Comparison of ENCODE assay signal across 8 cellular contexts in genomic region chr3:155995525-155996370, GRCh38.
DNase-seq lines count a peak whose midpoint lies in the region; ATAC-seq, FAIRE-seq and TF ChIP-seq lines count a peak whose summit lies in the region.

No MANE protein-coding gene starts in this region.

- H3K4me3 ChIP-seq in Loucy (ENCODE audit: low read length, poor library complexity, severe bottlenecking) (no peak overlapping the region), fibroblast of villous mesenchyme (ENCODE audit: low read depth, low read length) (no peak overlapping the region)

- H3K4me2 ChIP-seq in Loucy (ENCODE audit: low read depth, low read length, poor library complexity, severe bottlenecking), result peak overlapping the region; percentile 37

- DNase-seq in SHP77 treated with DMSO at 0.1 percent for 48 hours (lab: John Stamatoyannopoulos, UW), result peak; percentile 34
- peak; percentile 64 for DNase-seq in fibroblast of villous mesenchyme (ENCODE audit: low read depth)
- DNase-seq in activated T-cell treated with anti-CD3 and anti-CD28 coated beads, Interleukin-2, amount 50 U/mL, for 4 hours, result no peak
- DNase-seq in GOT3 (lab: John Stamatoyannopoulos, UW), result no peak
- DNase-seq in stimulated activated CD4-positive, alpha-beta T cell treated with anti-CD3 and anti-CD28 coated beads, Interleukin-12 subunit alpha, Interleukin-12 subunit beta, amount 100 ng/mL, for 4 hours, result no peak

- H3K4me3 Mint-ChIP-seq in activated T-cell treated with anti-CD3 and anti-CD28 coated beads, Interleukin-2, amount 50 U/mL, for 4 hours, result no peak overlapping the region

- H3K9ac ChIP-seq in Loucy (ENCODE audit: low read depth, low read length, poor library complexity, severe bottlenecking), result no peak overlapping the region

- no peaks in the 10 kb centered on the region for H3K4me1 Mint-ChIP-seq in activated T-cell treated with anti-CD3 and anti-CD28 coated beads, Interleukin-2, amount 50 U/mL, for 4 hours (ENCODE audit: low read depth)

- peaks cover 2% of the 10 kb centered on the region for H3K27me3 Mint-ChIP-seq in activated T-cell treated with anti-CD3 and anti-CD28 coated beads, Interleukin-2, amount 50 U/mL, for 4 hours (ENCODE audit: low read depth)

- H3F3A ChIP-seq in Loucy (ENCODE audit: low read depth), result no peaks in the 10 kb centered on the region

- no peaks in the 10 kb centered on the region for H3K27me3 ChIP-seq in Loucy (ENCODE audit: insufficient read depth, low read length, poor library complexity, severe bottlenecking)

- no peaks in the 10 kb centered on the region for H3K36me3 Mint-ChIP-seq in activated T-cell treated with anti-CD3 and anti-CD28 coated beads, Interleukin-2, amount 50 U/mL, for 4 hours (ENCODE audit: insufficient read depth)

- H3K36me3 ChIP-seq in Loucy (ENCODE audit: insufficient read depth, low read length), result no peaks in the 10 kb centered on the region

- no peaks in the 10 kb centered on the region for H3K9me3 ChIP-seq in Loucy (ENCODE audit: insufficient read depth, low read depth, low read length)

- no peaks in the 10 kb centered on the region for H3K79me2 ChIP-seq in Loucy (ENCODE audit: insufficient read depth, low read length)

- TF ChIP-seq CTCF in Loucy (conservative IDR thresholded peaks at IDR 0.05; ENCODE audit: low read length) (peak; percentile 78), fibroblast of villous mesenchyme (IDR thresholded peaks at IDR 0.05; ENCODE audit: insufficient read depth, low read depth, low read length) (peak; percentile 63)

- H3K4me1 ChIP-seq in Loucy (ENCODE audit: insufficient read depth, low read length, poor library complexity, severe bottlenecking), result no peaks in the 10 kb centered on the region

- ATAC-seq in activated T-cell treated with anti-CD3 and anti-CD28 coated beads, Interleukin-2, amount 50 U/mL, for 4 hours, result no peak
- no peak for ATAC-seq in GM21717 (IDR thresholded peaks at IDR 0.05; ENCODE audit: unreplicated experiment)

- H3K9me3 Mint-ChIP-seq in activated T-cell treated with anti-CD3 and anti-CD28 coated beads, Interleukin-2, amount 50 U/mL, for 4 hours, result peaks cover 11% of the 10 kb centered on the region

- H4K20me1 ChIP-seq in Loucy (ENCODE audit: insufficient read depth, low read length, poor library complexity, severe bottlenecking), result no peaks in the 10 kb centered on the region

- H3K9me2 ChIP-seq in Loucy (replicated peaks; ENCODE audit: low read depth, low read length), result no peaks in the 10 kb centered on the region

- H2AFZ ChIP-seq in Loucy (ENCODE audit: low read length), result peak overlapping the region; percentile 45; the same call in 1 of the 2 replicates

- peak; percentile 72 for FAIRE-seq in G401.6 (lab: Jason Lieb, UNC)

Comparison
In these comparisons a context has a peak if more than half of its experiments do, and no peak if none do; other contexts are left out.
1. DNase-seq: peak in SHP77 treated with DMSO at 0.1 percent for 48 hours (single experiment) and fibroblast of villous mesenchyme (single experiment); none in activated T-cell treated with anti-CD3 and anti-CD28 coated beads, Interleukin-2, amount 50 U/mL, for 4 hours (single experiment), GOT3 (single experiment) and stimulated activated CD4-positive, alpha-beta T cell treated with anti-CD3 and anti-CD28 coated beads, Interleukin-12 subunit alpha, Interleukin-12 subunit beta, amount 100 ng/mL, for 4 hours (single experiment).